17 cellular contexts compared by ENCODE assay signal in the genomic region with DNA sequence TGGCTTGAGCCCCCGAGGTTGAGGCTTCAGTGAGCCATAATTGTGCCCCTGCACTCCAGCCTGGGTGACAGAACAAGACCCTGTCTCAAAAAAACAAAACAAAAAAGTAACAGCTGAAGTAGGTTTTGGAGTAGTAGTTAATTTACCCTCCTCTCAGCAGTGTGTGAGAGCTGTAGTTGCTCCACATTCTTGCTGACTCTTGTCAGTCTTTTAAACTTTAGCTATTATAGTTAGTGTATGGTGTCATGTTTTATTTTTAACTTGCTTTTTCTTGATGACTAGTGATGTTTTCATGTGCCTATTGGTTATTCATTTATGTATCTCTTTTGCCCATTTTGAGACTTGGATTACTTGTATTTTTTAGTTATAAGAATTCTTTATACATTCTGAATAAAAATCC. TPM values are rescaled to one million over a fixed set of nuclear protein-coding genes. Genes with fewer than 3 reads are reported as not detected.
DNase-seq lines count a peak whose midpoint lies in the region; ATAC-seq and TF ChIP-seq lines count a peak whose summit lies in the region.
"Had no signal": no experiment of that assay in that cellular context is flagged by ENCODE, and none has a peak within 500 bp of the region (broad histone marks: within the 10 kb centered on the region; RNA-seq: fewer than 3 reads in every experiment).

No MANE protein-coding gene starts in this region.

- no peak overlapping the region for H3K4me3 ChIP-seq in AG09309 (ENCODE audit: control insufficient read depth, low read depth, low read length)
- H3K4me3 ChIP-seq in fibroblast of lung (replicated peaks in 1 of 4; ENCODE audit: control extremely low read depth in 1 of 4, insufficient read depth in 1 of 4, low read depth in 3 of 4, low read length in 4 of 4) = no peak overlapping the region
- no peak overlapping the region for H3K4me3 ChIP-seq in psoas muscle
- H3K4me3 ChIP-seq: ascending aorta, colonic mucosa, prostate gland had no signal

- H2AFZ ChIP-seq in fibroblast of lung (ENCODE audit: low read length) = no peak overlapping the region

- ATAC-seq in psoas muscle = peak; percentile 80 to 96 (median 88)
- ATAC-seq: foreskin keratinocyte had no signal

- H3K79me2 ChIP-seq in fibroblast of lung (ENCODE audit: control insufficient read depth, insufficient read depth, low read length) = no peaks in the 10 kb centered on the region

- no peaks in the 10 kb centered on the region for H3K36me3 ChIP-seq in fibroblast of lung (ENCODE audit: control insufficient read depth, insufficient read depth, low read length)
- peaks cover 0 to 7% of the 10 kb centered on the region in 2 donors for H3K36me3 ChIP-seq in psoas muscle (ENCODE audit: insufficient read depth in 1 of 2, low read depth in 1 of 2)
- H3K36me3 ChIP-seq: colonic mucosa, prostate gland had no signal

- no peak overlapping the region for H3K9ac ChIP-seq in fibroblast of lung (ENCODE audit: insufficient read depth, low read length)

- no peaks in the 10 kb centered on the region for H3K9me3 ChIP-seq in fibroblast of lung (ENCODE audit: control insufficient read depth, insufficient read depth, low read depth, low read length)
- H3K9me3 ChIP-seq in psoas muscle = no peaks in the 10 kb centered on the region
- H3K9me3 ChIP-seq: ascending aorta, colonic mucosa, prostate gland had no signal

- DNase-seq in AG09309 (ENCODE audit: low read depth) (peak; percentile 14), HCEC 1CT (peak; percentile 33), fibroblast of lung (ENCODE audit: low read depth in 2 of 2) (peak; percentile 8 to 33), psoas muscle (no peak), OCI-M1 (lab: John Stamatoyannopoulos, UW) (no peak), NCI-H2081 (lab: John Stamatoyannopoulos, UW) (no peak), NCI-H526 treated with DMSO at 0.1 percent for 48 hours (lab: John Stamatoyannopoulos, UW) (no peak)
- DNase-seq: activated CD4-positive, alpha-beta T cell treated with anti-CD3 and anti-CD28 coated beads, Interleukin-2, amount 50 U/mL, for 4 hours; activated naive CD4-positive, alpha-beta T cell treated with Interleukin-2 at 50 U/mL for 16 hours; colonic mucosa; EL; foreskin keratinocyte; midbrain; NCI-H1105 treated with DMSO at 0.1 percent for 48 hours; NCI-H524 treated with DMSO at 0.1 percent for 48 hours had no signal

- H3K4me1 ChIP-seq in fibroblast of lung (ENCODE audit: control insufficient read depth, extremely low read depth, insufficient read depth, low read length) = no peaks in the 10 kb centered on the region
- H3K4me1 ChIP-seq in psoas muscle = peaks cover 9% of the 10 kb centered on the region
- H3K4me1 ChIP-seq: colonic mucosa had no signal

- H3K27ac ChIP-seq in fibroblast of lung (ENCODE audit: insufficient read depth, low read length) (no peak overlapping the region), psoas muscle (peak overlapping the region; percentile 48)
- H3K27ac ChIP-seq: colonic mucosa, foreskin keratinocyte, prostate gland had no signal

- intact Hi-C loops in psoas muscle (cut with DNase I) = no loop called here

- 73 to 96% (median 86%) methylated on average over 1 of the region's 1 CpG for WGBS in psoas muscle, 3 donors

- no peak for TF ChIP-seq CTCF in AG09309 (IDR thresholded peaks at IDR 0.05; ENCODE audit: control insufficient read depth, insufficient read depth, low read depth, low read length, missing control alignments)
- TF ChIP-seq CTCF in fibroblast of lung (conservative IDR thresholded peaks at IDR 0.05 in 1 of 2, IDR thresholded peaks at IDR 0.05 in 1 of 2; ENCODE audit: low read depth in 1 of 2, low read length in 2 of 2) = no peak
- TF ChIP-seq CTCF in psoas muscle (IDR thresholded peaks at IDR 0.05) = no peak

- H3K4me2 ChIP-seq in fibroblast of lung (ENCODE audit: extremely low read depth, insufficient read depth, low read length) = no peak overlapping the region

- H4K20me1 ChIP-seq in fibroblast of lung (ENCODE audit: control insufficient read depth, extremely low read depth, insufficient read depth, low read length) = no peaks in the 10 kb centered on the region

- H3K27me3 ChIP-seq in fibroblast of lung (ENCODE audit: control insufficient read depth, insufficient read depth, low read length) (no peaks in the 10 kb centered on the region), psoas muscle (ENCODE audit: insufficient read depth in 3 of 3, low read length in 2 of 3) (no peaks in the 10 kb centered on the region)
- H3K27me3 ChIP-seq: ascending aorta, colonic mucosa, foreskin keratinocyte had no signal

RNA-seq across cellular contexts. Expression of gene DHFR, which starts 52.9 kb away (rescaled TPM):
- total RNA-seq in fibroblast of lung (4.4 and 9.7 TPM in 2 replicates), psoas muscle (10 to 100 TPM in 3 of 4 donors, 1 to 10 TPM in 1; 4.4 to 13.2 (median 12.0) TPM)
- polyA plus RNA-seq in fibroblast of lung (22.2 and 55.3 TPM in 2 replicates), psoas muscle (10 to 100 TPM in 1 of 3 donors, 1 to 10 TPM in 2; 5.2 to 26.3 (median 6.0) TPM)
- polyA plus RNA-seq in fibroblast of lung (2012) = 16.1 and 36.0 TPM in 2 replicates
- 3.1 and 9.2 TPM in 2 replicates for polyA minus RNA-seq in fibroblast of lung (ENCODE audit: low replicate concordance)

RNA-seq across cellular contexts. Expression of gene MSH3, which starts 53.2 kb away (rescaled TPM):
- total RNA-seq in fibroblast of lung (12.1 and 14.4 TPM in 2 replicates), psoas muscle (10 to 100 TPM in 3 of 4 donors, 1 to 10 TPM in 1; 5.2 to 12.6 (median 10.7) TPM)
- polyA plus RNA-seq in fibroblast of lung (9.1 and 9.3 TPM in 2 replicates), psoas muscle (1 to 10 TPM; 2.8 to 5.8 (median 3.9) TPM)
- 6.7 and 6.8 TPM in 2 replicates for polyA plus RNA-seq in fibroblast of lung (2012)
- polyA minus RNA-seq in fibroblast of lung (ENCODE audit: low replicate concordance) = 0.82 and 2.5 TPM in 2 replicates

Comparison
In these comparisons a context has a peak if more than half of its experiments do, and no peak if none do; other contexts are left out.
1. DNase-seq: peak in AG09309 (single experiment), HCEC 1CT (single experiment) and fibroblast of lung (2 of 2); none in psoas muscle (0 of 2), OCI-M1 (single experiment), NCI-H2081 (0 of 2) and NCI-H526 treated with DMSO at 0.1 percent for 48 hours (single experiment).